ENCODE assay signal across 24 cellular contexts in the genomic region with DNA sequence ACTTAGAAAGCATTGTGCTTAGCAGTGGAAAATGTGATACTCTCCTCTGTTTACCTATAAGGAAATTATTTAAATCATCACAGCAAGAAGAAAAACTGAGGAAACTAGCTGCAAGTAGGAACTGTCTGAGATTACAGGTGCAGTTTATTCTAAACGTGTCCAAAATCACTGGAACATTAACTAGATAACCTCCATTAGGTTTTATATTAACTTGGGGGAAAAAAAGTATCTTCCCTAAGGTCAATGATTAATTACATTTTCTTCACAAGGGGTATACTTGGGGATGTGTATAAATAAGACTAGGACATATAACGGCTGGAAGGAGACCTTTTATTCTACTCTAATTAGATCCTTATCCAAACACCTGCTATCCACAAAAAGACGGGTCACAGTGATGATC. TPM values are rescaled to one million over a fixed set of nuclear protein-coding genes. Genes with fewer than 3 reads are reported as not detected.
DNase-seq lines count a peak whose midpoint lies in the region; ATAC-seq and TF ChIP-seq lines count a peak whose summit lies in the region.
"Had no signal": no experiment of that assay in that cellular context is flagged by ENCODE, and none has a peak within 500 bp of the region (broad histone marks: within the 10 kb centered on the region; RNA-seq: fewer than 3 reads in every experiment).

No MANE protein-coding gene starts in this region.

- H3K18ac ChIP-seq in mesenchymal stem cell (ENCODE audit: low read depth in 1 of 2, low read length in 2 of 2), result no peak overlapping the region

- H3K4me1 ChIP-seq in left ventricle myocardium inferior (peaks cover 78% of the 10 kb centered on the region), right cardiac atrium (ENCODE audit: control insufficient read depth, insufficient read depth, low read length) (peaks cover 3% of the 10 kb centered on the region), endocrine pancreas (ENCODE audit: control insufficient read depth, insufficient read depth, low read length) (peaks cover 9% of the 10 kb centered on the region), mesenchymal stem cell (ENCODE audit: control insufficient read depth, insufficient read depth, low read depth, low read length) (peaks cover 9% of the 10 kb centered on the region), ascending aorta (peaks cover 4 to 8% of the 10 kb centered on the region in 2 donors), BE2C (no peaks in the 10 kb centered on the region)

- H3K36me3 ChIP-seq in left ventricle myocardium inferior (peaks cover 31% of the 10 kb centered on the region), endocrine pancreas (ENCODE audit: control insufficient read depth, insufficient read depth, low read length) (no peaks in the 10 kb centered on the region), mesenchymal stem cell (ENCODE audit: control insufficient read depth in 1 of 2, insufficient read depth in 2 of 2, low read depth in 1 of 2, low read length in 2 of 2) (peaks cover 0 to 12% of the 10 kb centered on the region in 2 experiments), ascending aorta (peaks cover 4 to 7% of the 10 kb centered on the region in 2 donors), BE2C (peaks cover 12% of the 10 kb centered on the region)

- ATAC-seq in right cardiac atrium, result no peak
- ATAC-seq: Panc1 had no signal

- H3K9me3 ChIP-seq in left ventricle myocardium inferior (replicated peaks) (no peaks in the 10 kb centered on the region), right cardiac atrium (ENCODE audit: control insufficient read depth, low read length) (no peaks in the 10 kb centered on the region), endocrine pancreas (ENCODE audit: control insufficient read depth, low read length) (no peaks in the 10 kb centered on the region), mesenchymal stem cell (ENCODE audit: control insufficient read depth, low read length) (no peaks in the 10 kb centered on the region), ascending aorta (no peaks in the 10 kb centered on the region), BE2C (no peaks in the 10 kb centered on the region)
- H3K9me3 ChIP-seq: BLaER1 treated with 17β-estradiol and CSF1 and Interleukin-3, amounts not matched to agents 10 nM and 100 nM; HAP-1 had no signal

- H2AK5ac ChIP-seq in mesenchymal stem cell (ENCODE audit: low read length, severe bottlenecking), result no peak overlapping the region

- no peak overlapping the region for H3K4me2 ChIP-seq in mesenchymal stem cell (ENCODE audit: low read length, poor library complexity, severe bottlenecking)
- H3K4me2 ChIP-seq: BLaER1 treated with 17β-estradiol and CSF1 and Interleukin-3, amounts not matched to agents 10 nM and 100 nM had no signal

- H2BK120ac ChIP-seq in mesenchymal stem cell (ENCODE audit: low read depth, low read length), result no peak overlapping the region

- H2BK5ac ChIP-seq in mesenchymal stem cell (ENCODE audit: low read depth, low read length, poor library complexity, severe bottlenecking), result no peak overlapping the region

- DNase-seq in left ventricle myocardium inferior, result no peak
- no peak for DNase-seq in right cardiac atrium
- DNase-seq in mesenchymal stem cell, result no peak
- DNase-seq in type B pancreatic cell (ENCODE audit: extremely low spot score, unreplicated experiment), result no peak
- DNase-seq in posterior cingulate gyrus, result no peak
- no peak for DNase-seq in ascending aorta (ENCODE audit: low spot score in 2 of 2)
- DNase-seq in BE2C, result no peak
- DNase-seq: CD4-positive, alpha-beta T cell; DMS79; EL; GDM1; GOT3; HFFc6; NCI-H2029; NCI-H446; NCI-H526; NCI-H82; SHP77 treated with DMSO at 0.1 percent for 48 hours had no signal

- no peak overlapping the region for H2BK12ac ChIP-seq in mesenchymal stem cell (ENCODE audit: low read length in 2 of 2)

- H2BK15ac ChIP-seq in mesenchymal stem cell (ENCODE audit: low read depth, poor library complexity, severe bottlenecking), result no peak overlapping the region

- no peak overlapping the region for H3K23ac ChIP-seq in mesenchymal stem cell (ENCODE audit: low read length in 2 of 2)

- H3K79me1 ChIP-seq in mesenchymal stem cell (replicated peaks; ENCODE audit: low read length, poor library complexity, severe bottlenecking), result peaks cover 38% of the 10 kb centered on the region

- no peak overlapping the region for H3K4ac ChIP-seq in mesenchymal stem cell (ENCODE audit: low read depth in 1 of 2, low read length in 2 of 2)

- no peak overlapping the region for H2AFZ ChIP-seq in mesenchymal stem cell (ENCODE audit: low read depth, low read length)

- WGBS in right cardiac atrium, result 56% methylated on average over 3 of the region's 3 CpGs
- WGBS in mesenchymal stem cell, result 89% methylated on average over 2 of the region's 3 CpGs

- H3K27ac Mint-ChIP-seq in type B pancreatic cell, result no peak overlapping the region
- H3K27ac Mint-ChIP-seq: CD4-positive, alpha-beta T cell; HFFc6 had no signal

- no peak overlapping the region for H4K91ac ChIP-seq in mesenchymal stem cell (ENCODE audit: low read length)

- H3K4me3 Mint-ChIP-seq in type B pancreatic cell, result peak overlapping the region; percentile 23
- H3K4me3 Mint-ChIP-seq: CD4-positive, alpha-beta T cell; HFFc6 had no signal

- no peaks in the 10 kb centered on the region for H3K27me3 Mint-ChIP-seq in type B pancreatic cell
- H3K27me3 Mint-ChIP-seq: CD4-positive, alpha-beta T cell had no signal

- H3K4me3 ChIP-seq in left ventricle myocardium inferior (peak overlapping the region; percentile 87), right cardiac atrium (ENCODE audit: low read length) (no peak overlapping the region), endocrine pancreas (ENCODE audit: control insufficient read depth, insufficient read depth, low read length) (peak overlapping the region; percentile 32), mesenchymal stem cell (ENCODE audit: insufficient read depth in 1 of 2, low read depth in 1 of 2, low read length in 2 of 2) (no peak overlapping the region), ascending aorta (no peak overlapping the region), BE2C (ENCODE audit: low read depth, low read length) (no peak overlapping the region)
- H3K4me3 ChIP-seq: BLaER1 treated with 17β-estradiol and CSF1 and Interleukin-3, amounts not matched to agents 10 nM and 100 nM; HAP-1 had no signal

- H3K27me3 ChIP-seq in left ventricle myocardium inferior (ENCODE audit: low read depth) (no peaks in the 10 kb centered on the region), right cardiac atrium (ENCODE audit: control insufficient read depth, insufficient read depth) (no peaks in the 10 kb centered on the region), endocrine pancreas (ENCODE audit: control insufficient read depth, insufficient read depth, low read length) (no peaks in the 10 kb centered on the region), mesenchymal stem cell (ENCODE audit: control insufficient read depth in 1 of 2, insufficient read depth in 1 of 2, low read length in 2 of 2) (no peaks in the 10 kb centered on the region), ascending aorta (no peaks in the 10 kb centered on the region), BE2C (no peaks in the 10 kb centered on the region)
- H3K27me3 ChIP-seq: BLaER1 treated with 17β-estradiol and CSF1 and Interleukin-3, amounts not matched to agents 10 nM and 100 nM had no signal

- H3K27ac ChIP-seq in left ventricle myocardium inferior (replicated peaks), result peak overlapping the region; percentile 36
- no peak overlapping the region for H3K27ac ChIP-seq in right cardiac atrium (ENCODE audit: low read length)
- H3K27ac ChIP-seq in mesenchymal stem cell (ENCODE audit: low read length, poor library complexity, severe bottlenecking), result peak overlapping the region; percentile 11
- H3K27ac ChIP-seq in ascending aorta, result no peak overlapping the region
- H3K27ac ChIP-seq: 22Rv1; BLaER1 treated with 17β-estradiol and CSF1 and Interleukin-3, amounts not matched to agents 10 nM and 100 nM; HL-60 had no signal

- intact Hi-C loops in left ventricle myocardium inferior (cut with micrococcal nuclease), result no loop called here
- intact Hi-C loops in right cardiac atrium (cut with DNase I), result no loop called here
- intact Hi-C loops in posterior cingulate gyrus (cut with DNase I), result no loop called here
- intact Hi-C loops in ascending aorta (cut with DNase I), result no loop called here

- no peak overlapping the region for H3K9ac ChIP-seq in endocrine pancreas (ENCODE audit: control insufficient read depth, insufficient read depth, low read length)
- H3K9ac ChIP-seq in mesenchymal stem cell (ENCODE audit: low read length), result no peak overlapping the region
- H3K9ac ChIP-seq: BLaER1 treated with 17β-estradiol and CSF1 and Interleukin-3, amounts not matched to agents 10 nM and 100 nM had no signal

- H3K9me3 Mint-ChIP-seq in type B pancreatic cell, result no peaks in the 10 kb centered on the region
- H3K9me3 Mint-ChIP-seq: CD4-positive, alpha-beta T cell; HFFc6 had no signal

- H3K36me3 Mint-ChIP-seq in type B pancreatic cell, result peaks cover 23% of the 10 kb centered on the region

- H3K4me1 Mint-ChIP-seq in type B pancreatic cell (ENCODE audit: unreplicated experiment), result peaks cover 11% of the 10 kb centered on the region

- no peak overlapping the region for H4K8ac ChIP-seq in mesenchymal stem cell (ENCODE audit: low read length)

- TF ChIP-seq CTCF in left ventricle myocardium inferior (IDR thresholded peaks at IDR 0.05; ENCODE audit: borderline replicate concordance) (no peak), type B pancreatic cell (conservative IDR thresholded peaks at IDR 0.05) (no peak), ascending aorta (IDR thresholded peaks at IDR 0.05) (no peak), BE2C (IDR thresholded peaks at IDR 0.05; ENCODE audit: low read depth, low read length) (no peak)

- H3K14ac ChIP-seq in mesenchymal stem cell (ENCODE audit: low read length in 2 of 2), result no peak overlapping the region

RNA-seq across cellular contexts. Expression of a gene that starts 3.7 kb away (rescaled TPM):
- total RNA-seq in left ventricle myocardium inferior (609 TPM), right cardiac atrium (100 to 1,000 TPM; 344 to 515 (median 449) TPM), type B pancreatic cell (ENCODE audit: low replicate concordance) (50.9 and 57.6 TPM in 2 replicates), ascending aorta (4.4 TPM)
- polyA plus RNA-seq in right cardiac atrium, result 413 TPM
- polyA plus RNA-seq in mesenchymal stem cell (2013, experiment 1 of 2), result 36.0 TPM
- 36.7 TPM for polyA plus RNA-seq in mesenchymal stem cell (2013, experiment 2 of 2)
- 89.3 TPM for polyA plus RNA-seq in BE2C (2012; ENCODE audit: insufficient read depth, insufficient read length, low read depth)

Comparison
In these comparisons a context has a peak if more than half of its experiments do, and no peak if none do; other contexts are left out.
1. H3K27ac ChIP-seq: peak in left ventricle myocardium inferior (single experiment) and mesenchymal stem cell (single experiment); none in right cardiac atrium (single experiment) and ascending aorta (0 of 2).
2. H3K4me3 ChIP-seq: peak in left ventricle myocardium inferior (single experiment) and endocrine pancreas (single experiment); none in right cardiac atrium (single experiment), mesenchymal stem cell (0 of 2), ascending aorta (0 of 2) and BE2C (single experiment).